Comparison of ENCODE assay signal across 11 cellular contexts in the genomic region with DNA sequence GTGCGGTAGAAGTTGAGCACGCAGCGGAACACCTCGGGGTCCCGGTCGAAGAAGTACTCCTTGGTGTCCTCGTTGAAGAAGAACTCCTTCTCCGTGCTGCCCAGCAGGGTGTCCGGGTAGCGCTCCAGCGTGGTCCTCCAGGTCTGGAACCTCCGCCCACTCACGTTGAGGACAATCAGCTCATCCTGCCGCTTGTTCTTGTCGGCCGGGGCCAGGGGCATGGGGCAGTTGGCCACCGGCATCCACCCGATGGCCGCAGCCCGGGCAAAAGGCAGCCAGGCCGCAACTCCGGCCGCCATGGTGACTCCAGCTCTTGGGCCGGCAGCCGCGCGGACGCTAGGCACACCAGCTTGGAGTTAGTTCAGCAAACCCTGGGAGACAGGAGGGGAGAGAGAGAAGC.
"Had no signal": no experiment of that assay in that cellular context is flagged by ENCODE, and none has a peak within 500 bp of the region (broad histone marks: within the 10 kb centered on the region; RNA-seq: fewer than 3 reads in every experiment).

No MANE protein-coding gene starts in this region.

- H2AFZ ChIP-seq: GM23248, GM23338 had no signal

- H3K4me1 ChIP-seq: HAP-1 had no signal

- H3K4me3 ChIP-seq: GM23248, GM23338, HAP-1 had no signal

- FAIRE-seq: H1, H54 had no signal

- H3K27ac ChIP-seq: GM23248 had no signal

- DNase-seq: GM23248, GOT3, H7, H9, HCEC 1CT, HFFc6 had no signal

- ATAC-seq: GM23338, HCT116 had no signal

- H3K9ac ChIP-seq: GM23248 had no signal

- H3K4me2 ChIP-seq: GM23338 had no signal

- H3K9me3 ChIP-seq: HAP-1 had no signal

- H3K36me3 ChIP-seq: HAP-1 had no signal
